8 cellular contexts compared by ENCODE assay signal in genomic region chr19:11848594-11849263, GRCh38. TPM values are rescaled to one million over a fixed set of nuclear protein-coding genes. Genes with fewer than 3 reads are reported as not detected.
DNase-seq lines count a peak whose midpoint lies in the region; ATAC-seq, FAIRE-seq and TF ChIP-seq lines count a peak whose summit lies in the region.

Gene ZNF439, plus strand, starts transcription at chr19:11848726. Its CDS starts 142 bp downstream, at chr19:11848868.

- no peaks in the 10 kb centered on the region for H3K4me1 ChIP-seq in breast epithelium
- H3K4me1 ChIP-seq in small intestine (ENCODE audit: control insufficient read depth in 2 of 2, insufficient read depth in 1 of 2, low read depth in 1 of 2, low read length in 1 of 2): no peaks in the 10 kb centered on the region

- H3K36me3 ChIP-seq in WERI-Rb-1 (peaks cover 22% of the 10 kb centered on the region), breast epithelium (no peaks in the 10 kb centered on the region), small intestine (ENCODE audit: control insufficient read depth in 2 of 2, insufficient read depth in 2 of 2, low read length in 2 of 2) (no peaks in the 10 kb centered on the region)

- no peaks in the 10 kb centered on the region for H3K9me3 ChIP-seq in WERI-Rb-1 (ENCODE audit: severe bottlenecking)
- peaks cover 5 to 12% of the 10 kb centered on the region in 2 donors for H3K9me3 ChIP-seq in breast epithelium
- H3K9me3 ChIP-seq in small intestine (ENCODE audit: control insufficient read depth, low read depth): no peaks in the 10 kb centered on the region

- TF ChIP-seq CTCF in WERI-Rb-1 (IDR thresholded peaks at IDR 0.05; ENCODE audit: low read depth, low read length) (no peak), breast epithelium (IDR thresholded peaks at IDR 0.05) (peak in 1 of 3 donors; percentile 12)

- FAIRE-seq in small intestine (lab: Jason Lieb, UNC): no peak

- 1% methylated on average over 53 of the region's 53 CpGs for WGBS in small intestine, 3 donors

- H3K27ac ChIP-seq in WERI-Rb-1 (peak within 1 kb of the TSS; percentile 86), breast epithelium (peak within 1 kb of the TSS; percentile 72 to 77), small intestine (ENCODE audit: low read depth in 1 of 2, low read length in 1 of 2) (peak within 1 kb of the TSS in 1 of 2 donors; percentile 70)

- TF ChIP-seq POLR2A in breast epithelium (IDR thresholded peaks at IDR 0.05): no peak

- ATAC-seq in GM21825 (IDR thresholded peaks at IDR 0.05; ENCODE audit: unreplicated experiment) (peak; percentile 83), GM21447 (IDR thresholded peaks at IDR 0.05; ENCODE audit: unreplicated experiment) (no peak)

- H3K27me3 ChIP-seq in WERI-Rb-1 (ENCODE audit: insufficient read depth, low read depth, severe bottlenecking) (no peaks in the 10 kb centered on the region), breast epithelium (no peaks in the 10 kb centered on the region), small intestine (ENCODE audit: control insufficient read depth in 2 of 2, insufficient read depth in 2 of 2, low read length in 2 of 2) (no peaks in the 10 kb centered on the region)

- peak; percentile 4 for DNase-seq in COLO829 (ENCODE audit: low spot score)
- DNase-seq in NCI-H2029 (lab: John Stamatoyannopoulos, UW): peak; percentile 81
- DNase-seq in WERI-Rb-1: peak; percentile 98
- peak; percentile 92 to 94 for DNase-seq in breast epithelium (ENCODE audit: low spot score in 2 of 2)
- peak; percentile 83 for DNase-seq in iPS-NIHi7 (ENCODE audit: extremely low spot score)
- DNase-seq in small intestine: peak; percentile 93

- intact Hi-C loops in breast epithelium (cut with DNase I; ENCODE audit: low total_unique reads): no loop called here

- H3K4me3 ChIP-seq in WERI-Rb-1 (ENCODE audit: low read depth, low read length): peak within 1 kb of the TSS; percentile 89
- H3K4me3 ChIP-seq in breast epithelium: peak within 1 kb of the TSS; percentile 58 to 81 (median 71)
- H3K4me3 ChIP-seq in small intestine (ENCODE audit: low read depth in 1 of 2, low read length in 2 of 2): peak within 1 kb of the TSS; percentile 52 to 63

RNA-seq across cellular contexts. Expression of gene ZNF439, which starts in this region (rescaled TPM):
- 10 to 100 TPM in 2 of 3 donors, 1 to 10 TPM in 1; 5.1 to 20.8 (median 13.8) TPM for total RNA-seq in breast epithelium
- polyA plus RNA-seq in small intestine: 1 to 10 TPM; 1.1 to 6.0 (median 2.5) TPM

Comparison
In these comparisons a context has a peak if more than half of its experiments do, and no peak if none do; other contexts are left out.
1. DNase-seq: peak in every context shown above with its lines; median percentile 98 in WERI-Rb-1; 93 in breast epithelium; 93 in small intestine; 83 in iPS-NIHi7; 81 in NCI-H2029; 4 in COLO829.